In the genomic region with DNA sequence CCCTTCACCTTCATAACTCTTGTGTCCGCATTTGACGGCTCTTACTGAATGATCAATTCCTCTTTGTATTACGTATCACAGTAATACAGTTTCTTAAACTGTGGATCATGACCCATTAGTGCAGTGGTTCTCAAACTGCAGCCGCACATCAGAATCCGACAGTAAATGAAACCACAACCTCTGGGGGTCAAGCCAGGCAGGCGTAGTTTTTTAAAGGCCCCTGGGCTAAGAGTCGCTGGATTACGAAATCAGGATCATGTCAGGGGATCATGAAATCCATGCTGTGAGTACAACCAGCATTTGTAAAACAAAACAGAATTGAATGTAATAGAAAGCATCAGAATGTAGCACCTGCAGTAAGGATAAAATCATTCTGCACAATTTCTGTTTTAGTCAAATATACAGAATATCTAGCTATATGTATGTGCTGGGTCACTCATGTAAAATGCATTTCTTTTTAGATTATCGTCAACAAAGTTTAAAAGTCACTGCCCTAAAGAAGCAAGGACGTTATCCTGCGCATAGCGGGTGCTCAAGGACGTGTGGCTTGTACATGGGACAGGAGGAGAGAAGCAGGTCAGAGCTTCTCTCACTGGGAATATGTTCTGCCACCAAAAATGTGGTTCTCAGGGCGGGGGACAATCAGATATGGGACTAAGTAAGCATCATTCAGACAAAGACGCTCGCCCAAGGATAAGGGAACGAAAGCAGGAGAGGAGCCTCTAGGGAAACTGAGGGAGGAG, we compare ENCODE assay signal across 15 cellular contexts.
A peak's percentile ranks its signal among the peaks of the same experiment; 100 is the strongest.
DNase-seq lines count a peak whose midpoint lies in the region; ATAC-seq and TF ChIP-seq lines count a peak whose summit lies in the region.
"Had no signal": no experiment of that assay in that cellular context is flagged by ENCODE, and none has a peak within 500 bp of the region (broad histone marks: within the 10 kb centered on the region; RNA-seq: fewer than 3 reads in every experiment).

No MANE protein-coding gene starts in this region.

- CTCF ChIA-PET in activated CD8-positive, alpha-beta T cell treated with anti-CD3 and anti-CD28 coated beads, Interleukin-2, amount 10 ng/mL, durations not matched to agents 7 days and 5 days (lab: Charles Lee) = interaction anchor here (0.7 kb wide), 1 partner anchor 434 kb away, joined by 3 read pairs; no protein-coding TSS in a partner anchor

- peaks cover 21% of the 10 kb centered on the region for H3K27me3 Mint-ChIP-seq in activated CD8-positive, alpha-beta T cell treated with anti-CD3 and anti-CD28 coated beads, Interleukin-2, amount 10 ng/mL, durations not matched to agents 7 days and 5 days (ENCODE audit: low read depth)
- H3K27me3 Mint-ChIP-seq in naive thymus-derived CD8-positive, alpha-beta T cell = peaks cover 0 to 19% (median 4%) of the 10 kb centered on the region in 5 donors
- H3K27me3 Mint-ChIP-seq: natural killer cell treated with Interleukin-12 subunit alpha and Interleukin-12 subunit beta and Interleukin-15 and Interleukin-18, amount 100 ng/mL, for 72 hours had no signal

- no peak overlapping the region for H3K4me3 ChIP-seq in fibroblast of villous mesenchyme (ENCODE audit: low read depth, low read length)
- H3K4me3 ChIP-seq: GM12878, left lung had no signal

- POLR2A ChIA-PET in activated CD8-positive, alpha-beta T cell treated with anti-CD3 and anti-CD28 coated beads, Interleukin-2, amount 10 ng/mL, durations not matched to agents 7 days and 5 days (lab: Charles Lee) = no interaction called here
- POLR2A ChIA-PET in naive thymus-derived CD8-positive, alpha-beta T cell (lab: Charles Lee) = no interaction called here

- TF ChIP-seq CTCF in fibroblast of villous mesenchyme (IDR thresholded peaks at IDR 0.05; ENCODE audit: insufficient read depth, low read depth, low read length) = no peak

- ATAC-seq in sciatic nerve = peak; percentile 66
- no peak for ATAC-seq in activated CD8-positive, alpha-beta T cell treated with anti-CD3 and anti-CD28 coated beads, Interleukin-2, amount 10 ng/mL, durations not matched to agents 7 days and 5 days
- ATAC-seq in naive thymus-derived CD8-positive, alpha-beta T cell = no peak
- ATAC-seq: GM12878; left lung; natural killer cell treated with Interleukin-12 subunit alpha and Interleukin-12 subunit beta and Interleukin-15 and Interleukin-18, amount 100 ng/mL, for 72 hours had no signal

- H3K4me3 Mint-ChIP-seq in activated CD8-positive, alpha-beta T cell treated with anti-CD3 and anti-CD28 coated beads, Interleukin-2, amount 10 ng/mL, durations not matched to agents 7 days and 5 days = no peak overlapping the region
- no peak overlapping the region for H3K4me3 Mint-ChIP-seq in naive thymus-derived CD8-positive, alpha-beta T cell
- H3K4me3 Mint-ChIP-seq: natural killer cell treated with Interleukin-12 subunit alpha and Interleukin-12 subunit beta and Interleukin-15 and Interleukin-18, amount 100 ng/mL, for 72 hours had no signal

- H3K9me3 Mint-ChIP-seq in activated CD8-positive, alpha-beta T cell treated with anti-CD3 and anti-CD28 coated beads, Interleukin-2, amount 10 ng/mL, durations not matched to agents 7 days and 5 days (ENCODE audit: insufficient read depth) = no peaks in the 10 kb centered on the region
- peaks cover 0 to 2% (median 0%) of the 10 kb centered on the region in 9 donors for H3K9me3 Mint-ChIP-seq in naive thymus-derived CD8-positive, alpha-beta T cell
- H3K9me3 Mint-ChIP-seq: natural killer cell treated with Interleukin-12 subunit alpha and Interleukin-12 subunit beta and Interleukin-15 and Interleukin-18, amount 100 ng/mL, for 72 hours had no signal

- DNase-seq in CD1c-positive myeloid dendritic cell (ENCODE audit: extremely low spot score) = peak; percentile 40
- peak; percentile 87 for DNase-seq in RPMI7951 (ENCODE audit: low read depth)
- peak; percentile 97 for DNase-seq in fibroblast of villous mesenchyme (ENCODE audit: low read depth)
- no peak for DNase-seq in sciatic nerve (ENCODE audit: low spot score)
- no peak for DNase-seq in cerebellar nuclear complex (lab: John Stamatoyannopoulos, UW)
- DNase-seq in activated CD8-positive, alpha-beta T cell treated with anti-CD3 and anti-CD28 coated beads, Interleukin-2, amount 10 ng/mL, durations not matched to agents 7 days and 5 days = no peak
- no peak for DNase-seq in naive thymus-derived CD8-positive, alpha-beta T cell
- DNase-seq in amygdala (lab: John Stamatoyannopoulos, UW) = no peak
- DNase-seq: activated CD8-positive, alpha-beta memory T cell treated with anti-CD3 and anti-CD28 coated beads for 24 hours; activated gamma-delta T cell treated with Interleukin-2 at 50 U/mL for 16 hours; hypothalamus; left lung; NK-92 treated with Interleukin-12 subunit alpha and Interleukin-12 subunit beta, amount 100 ng/mL, for 24 hours had no signal

- H3K27ac Mint-ChIP-seq in activated CD8-positive, alpha-beta T cell treated with anti-CD3 and anti-CD28 coated beads, Interleukin-2, amount 10 ng/mL, durations not matched to agents 7 days and 5 days = no peak overlapping the region
- H3K27ac Mint-ChIP-seq in naive thymus-derived CD8-positive, alpha-beta T cell = no peak overlapping the region
- H3K27ac Mint-ChIP-seq: natural killer cell treated with Interleukin-12 subunit alpha and Interleukin-12 subunit beta and Interleukin-15 and Interleukin-18, amount 100 ng/mL, for 72 hours had no signal

- intact Hi-C loops in sciatic nerve (cut with DNase I) = no loop called here

- H3K36me3 Mint-ChIP-seq in activated CD8-positive, alpha-beta T cell treated with anti-CD3 and anti-CD28 coated beads, Interleukin-2, amount 10 ng/mL, durations not matched to agents 7 days and 5 days (ENCODE audit: low read depth) = no peaks in the 10 kb centered on the region
- no peaks in the 10 kb centered on the region for H3K36me3 Mint-ChIP-seq in naive thymus-derived CD8-positive, alpha-beta T cell
- H3K36me3 Mint-ChIP-seq: natural killer cell treated with Interleukin-12 subunit alpha and Interleukin-12 subunit beta and Interleukin-15 and Interleukin-18, amount 100 ng/mL, for 72 hours had no signal

- H3K4me1 Mint-ChIP-seq in activated CD8-positive, alpha-beta T cell treated with anti-CD3 and anti-CD28 coated beads, Interleukin-2, amount 10 ng/mL, durations not matched to agents 7 days and 5 days (ENCODE audit: low read depth) = peaks cover 27% of the 10 kb centered on the region
- H3K4me1 Mint-ChIP-seq in naive thymus-derived CD8-positive, alpha-beta T cell = peaks cover 0 to 28% (median 0%) of the 10 kb centered on the region in 4 donors

Comparison
In these comparisons a context has a peak if more than half of its experiments do, and no peak if none do; other contexts are left out.
1. DNase-seq: peak in CD1c-positive myeloid dendritic cell (single experiment), RPMI7951 (single experiment) and fibroblast of villous mesenchyme (single experiment); none in sciatic nerve (single experiment), cerebellar nuclear complex (0 of 2), activated CD8-positive, alpha-beta T cell treated with anti-CD3 and anti-CD28 coated beads, Interleukin-2, amount 10 ng/mL, durations not matched to agents 7 days and 5 days (single experiment), naive thymus-derived CD8-positive, alpha-beta T cell (0 of 10) and amygdala (0 of 56).